ENCODE assay signal across 35 cellular contexts in the genomic region with DNA sequence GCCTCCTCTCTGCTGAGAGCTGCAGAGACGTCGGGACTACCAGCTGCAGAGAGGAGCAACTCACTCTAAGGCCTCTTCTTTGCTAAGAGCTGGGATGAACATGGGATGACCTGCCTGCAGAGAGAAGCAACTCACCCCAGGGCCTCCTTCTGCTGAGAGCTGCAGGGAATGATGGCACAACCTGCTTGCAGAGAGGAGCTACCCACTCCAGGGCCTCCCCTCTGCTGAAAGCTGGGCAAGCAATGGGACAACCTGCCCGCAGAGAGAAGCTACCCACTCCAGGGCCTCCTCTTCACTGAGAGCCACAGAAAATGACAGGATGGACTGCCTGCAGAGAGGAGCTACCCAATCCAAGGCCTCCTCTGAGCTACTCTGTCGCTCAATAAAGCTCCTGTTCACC. TPM values are rescaled to one million over a fixed set of nuclear protein-coding genes. Genes with fewer than 3 reads are reported as not detected.
"Had no signal": no experiment of that assay in that cellular context is flagged by ENCODE, and none has a peak within 500 bp of the region (broad histone marks: within the 10 kb centered on the region; RNA-seq: fewer than 3 reads in every experiment).

No MANE protein-coding gene starts in this region.

- H3K27ac Mint-ChIP-seq: activated CD4-positive, alpha-beta memory T cell treated with anti-CD3 and anti-CD28 coated beads, Interleukin-2, amount 10 ng/mL, durations not matched to agents 7 days and 5 days; activated CD8-positive, alpha-beta memory T cell treated with anti-CD3 and anti-CD28 coated beads, Interleukin-2, amount 10 ng/mL, durations not matched to agents 7 days and 5 days had no signal

- H3K4me1 Mint-ChIP-seq: activated CD4-positive, alpha-beta memory T cell treated with anti-CD3 and anti-CD28 coated beads, Interleukin-2, amount 10 ng/mL, durations not matched to agents 7 days and 5 days; activated CD8-positive, alpha-beta memory T cell treated with anti-CD3 and anti-CD28 coated beads, Interleukin-2, amount 10 ng/mL, durations not matched to agents 7 days and 5 days had no signal

- H3K9me3 ChIP-seq: SJCRH30 had no signal

- DNase-seq: activated CD4-positive, alpha-beta memory T cell treated with anti-CD3 and anti-CD28 coated beads, Interleukin-2, amount 10 ng/mL, durations not matched to agents 7 days and 5 days; activated CD4-positive, alpha-beta T cell treated with anti-CD3 and anti-CD28 coated beads for 1 hour; activated CD4-positive, alpha-beta T cell treated with anti-CD3 and anti-CD28 coated beads for 48 hours; activated CD4-positive, CD25-positive, alpha-beta regulatory T cell; activated CD8-positive, alpha-beta memory T cell treated with anti-CD3 and anti-CD28 coated beads for 24 hours; activated CD8-positive, alpha-beta memory T cell treated with anti-CD3 and anti-CD28 coated beads, Interleukin-2, amount 10 ng/mL, durations not matched to agents 7 days and 5 days; activated CD8-positive, alpha-beta memory T cell treated with anti-CD3 and anti-CD28 coated beads, Interleukin-2, amount 50 U/mL, for 48 hours; activated effector memory CD4-positive, alpha-beta T cell treated with Interleukin-2 at 50 U/mL for 16 hours; activated naive CD4-positive, alpha-beta T cell; activated T-cell treated with anti-CD3 and anti-CD28 coated beads, Interleukin-2, amount 50 U/mL, for 48 hours; adrenal gland; body of pancreas; Kasumi-1; MG63; NCI-H1048; NCI-H1105 treated with DMSO at 0.1 percent for 48 hours; NCI-H1436; NCI-H1694 treated with DMSO at 0.1 percent for 48 hours; NCI-H2029; NCI-H2107; NCI-H2171; NCI-H510A; NCI-H526; NCI-H748 treated with DMSO at 0.1 percent for 48 hours; NK-92 treated with Interleukin-12 subunit alpha and Interleukin-12 subunit beta, amount 100 ng/mL, for 24 hours; SJCRH30; T1000; WERI-Rb-1 had no signal

- H3K27ac ChIP-seq: adrenal gland, body of pancreas, breast epithelium, SJCRH30, SK-N-MC, WERI-Rb-1 had no signal

- ATAC-seq: activated CD8-positive, alpha-beta memory T cell treated with anti-CD3 and anti-CD28 coated beads, Interleukin-2, amount 10 ng/mL, durations not matched to agents 7 days and 5 days; activated naive CD4-positive, alpha-beta T cell treated with anti-CD3 and anti-CD28 coated beads, Interleukin-2, amount 50 U/mL, for 72 hours; body of pancreas; Panc1 had no signal

- H3K36me3 ChIP-seq: adrenal gland, breast epithelium, MG63, SJCRH30, WERI-Rb-1 had no signal

- H3K4me3 ChIP-seq: adrenal gland, body of pancreas, breast epithelium, MG63, SJCRH30, SK-N-MC had no signal

- H3K4me3 Mint-ChIP-seq: activated CD4-positive, alpha-beta memory T cell treated with anti-CD3 and anti-CD28 coated beads, Interleukin-2, amount 10 ng/mL, durations not matched to agents 7 days and 5 days; activated CD8-positive, alpha-beta memory T cell treated with anti-CD3 and anti-CD28 coated beads, Interleukin-2, amount 10 ng/mL, durations not matched to agents 7 days and 5 days had no signal

- H3K4me1 ChIP-seq: adrenal gland, body of pancreas, breast epithelium, SJCRH30 had no signal

- H3K27me3 ChIP-seq: adrenal gland, body of pancreas, breast epithelium, MG63, SJCRH30 had no signal

- H3K36me3 Mint-ChIP-seq: activated CD8-positive, alpha-beta memory T cell treated with anti-CD3 and anti-CD28 coated beads, Interleukin-2, amount 10 ng/mL, durations not matched to agents 7 days and 5 days had no signal

RNA-seq across cellular contexts. Expression of gene ACER1, which starts 46.7 kb away (rescaled TPM):
- total RNA-seq: adrenal gland, astrocyte, body of pancreas, cardiac septum, RPMI7951, SJCRH30 had no signal
